1 cellular context compared by ENCODE assay signal in the genomic region with DNA sequence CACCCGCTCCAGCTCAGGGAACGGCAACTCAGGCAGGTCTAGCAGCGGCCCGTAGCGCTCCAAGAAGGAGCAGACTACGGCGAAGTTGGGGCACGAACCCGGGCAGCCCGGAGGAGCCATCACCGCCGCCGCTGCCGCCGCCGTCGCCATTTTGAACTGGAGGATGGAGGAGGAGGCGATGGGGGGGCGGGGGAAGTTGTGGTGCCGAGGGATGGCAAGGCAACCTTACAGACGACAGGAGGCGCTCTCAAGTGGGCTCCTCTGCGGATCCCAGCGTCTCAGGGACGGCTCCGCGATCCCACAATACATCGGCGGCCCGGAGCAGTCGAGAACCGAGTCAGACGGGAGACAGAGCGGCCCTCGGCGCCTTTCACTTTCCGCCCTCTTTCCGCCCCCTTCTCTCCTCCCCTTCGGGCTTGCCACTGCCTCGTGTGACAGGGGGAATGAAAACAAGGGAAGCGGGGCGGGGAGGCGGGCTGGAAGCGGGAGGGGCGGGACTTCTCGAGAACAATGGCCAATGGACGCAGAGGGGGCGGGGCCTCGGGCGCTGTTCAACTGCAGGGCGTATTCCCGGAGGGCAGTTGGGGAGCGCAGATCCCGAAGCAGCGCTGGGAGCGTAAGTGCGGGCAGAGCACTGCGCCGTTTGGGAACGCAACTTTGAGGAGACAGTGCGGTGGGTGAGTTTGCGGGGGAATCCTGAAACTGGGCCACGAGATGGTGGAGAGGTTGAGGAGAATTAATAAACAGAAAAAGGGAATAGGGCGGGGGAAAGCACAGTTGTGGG.
TF ChIP-seq lines count a peak whose summit lies in the region.

A gene (plus strand): TSS at position 580 of the 784 bp plus-strand sequence. CDS start 21,353 bp downstream, outside the sequence.
A gene with protein sequence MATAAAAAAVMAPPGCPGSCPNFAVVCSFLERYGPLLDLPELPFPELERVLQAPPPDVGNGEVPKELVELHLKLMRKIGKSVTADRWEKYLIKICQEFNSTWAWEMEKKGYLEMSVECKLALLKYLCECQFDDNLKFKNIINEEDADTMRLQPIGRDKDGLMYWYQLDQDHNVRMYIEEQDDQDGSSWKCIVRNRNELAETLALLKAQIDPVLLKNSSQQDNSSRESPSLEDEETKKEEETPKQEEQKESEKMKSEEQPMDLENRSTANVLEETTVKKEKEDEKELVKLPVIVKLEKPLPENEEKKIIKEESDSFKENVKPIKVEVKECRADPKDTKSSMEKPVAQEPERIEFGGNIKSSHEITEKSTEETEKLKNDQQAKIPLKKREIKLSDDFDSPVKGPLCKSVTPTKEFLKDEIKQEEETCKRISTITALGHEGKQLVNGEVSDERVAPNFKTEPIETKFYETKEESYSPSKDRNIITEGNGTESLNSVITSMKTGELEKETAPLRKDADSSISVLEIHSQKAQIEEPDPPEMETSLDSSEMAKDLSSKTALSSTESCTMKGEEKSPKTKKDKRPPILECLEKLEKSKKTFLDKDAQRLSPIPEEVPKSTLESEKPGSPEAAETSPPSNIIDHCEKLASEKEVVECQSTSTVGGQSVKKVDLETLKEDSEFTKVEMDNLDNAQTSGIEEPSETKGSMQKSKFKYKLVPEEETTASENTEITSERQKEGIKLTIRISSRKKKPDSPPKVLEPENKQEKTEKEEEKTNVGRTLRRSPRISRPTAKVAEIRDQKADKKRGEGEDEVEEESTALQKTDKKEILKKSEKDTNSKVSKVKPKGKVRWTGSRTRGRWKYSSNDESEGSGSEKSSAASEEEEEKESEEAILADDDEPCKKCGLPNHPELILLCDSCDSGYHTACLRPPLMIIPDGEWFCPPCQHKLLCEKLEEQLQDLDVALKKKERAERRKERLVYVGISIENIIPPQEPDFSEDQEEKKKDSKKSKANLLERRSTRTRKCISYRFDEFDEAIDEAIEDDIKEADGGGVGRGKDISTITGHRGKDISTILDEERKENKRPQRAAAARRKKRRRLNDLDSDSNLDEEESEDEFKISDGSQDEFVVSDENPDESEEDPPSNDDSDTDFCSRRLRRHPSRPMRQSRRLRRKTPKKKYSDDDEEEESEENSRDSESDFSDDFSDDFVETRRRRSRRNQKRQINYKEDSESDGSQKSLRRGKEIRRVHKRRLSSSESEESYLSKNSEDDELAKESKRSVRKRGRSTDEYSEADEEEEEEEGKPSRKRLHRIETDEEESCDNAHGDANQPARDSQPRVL (N-terminal part only) (minus strand): TSS at position 158 of the 784 bp plus-strand sequence. CDS start 8 bp downstream, at position 150.

TF ChIP-seq in WTC11, 78 proteins besides CTCF, POLR2A, EP300 and RAD21 (continued from another document):
- TF ChIP-seq, protein P1, sequence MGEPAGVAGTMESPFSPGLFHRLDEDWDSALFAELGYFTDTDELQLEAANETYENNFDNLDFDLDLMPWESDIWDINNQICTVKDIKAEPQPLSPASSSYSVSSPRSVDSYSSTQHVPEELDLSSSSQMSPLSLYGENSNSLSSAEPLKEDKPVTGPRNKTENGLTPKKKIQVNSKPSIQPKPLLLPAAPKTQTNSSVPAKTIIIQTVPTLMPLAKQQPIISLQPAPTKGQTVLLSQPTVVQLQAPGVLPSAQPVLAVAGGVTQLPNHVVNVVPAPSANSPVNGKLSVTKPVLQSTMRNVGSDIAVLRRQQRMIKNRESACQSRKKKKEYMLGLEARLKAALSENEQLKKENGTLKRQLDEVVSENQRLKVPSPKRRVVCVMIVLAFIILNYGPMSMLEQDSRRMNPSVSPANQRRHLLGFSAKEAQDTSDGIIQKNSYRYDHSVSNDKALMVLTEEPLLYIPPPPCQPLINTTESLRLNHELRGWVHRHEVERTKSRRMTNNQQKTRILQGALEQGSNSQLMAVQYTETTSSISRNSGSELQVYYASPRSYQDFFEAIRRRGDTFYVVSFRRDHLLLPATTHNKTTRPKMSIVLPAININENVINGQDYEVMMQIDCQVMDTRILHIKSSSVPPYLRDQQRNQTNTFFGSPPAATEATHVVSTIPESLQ (CRISPR knock-in tag; IDR thresholded peaks at IDR 0.05): no peak
- TF ChIP-seq FOXP1 (CRISPR knock-in tag; IDR thresholded peaks at IDR 0.05; ENCODE audit: borderline replicate concordance) (no peak), GABPB1 (CRISPR knock-in tag; IDR thresholded peaks at IDR 0.05) (peak; percentile 29; the same call in 1 of the 2 replicates), CREM (CRISPR knock-in tag; IDR thresholded peaks at IDR 0.05) (no peak), SP1 (CRISPR knock-in tag; conservative IDR thresholded peaks at IDR 0.05) (peak; percentile 83), HMGA2 (CRISPR knock-in tag; IDR thresholded peaks at IDR 0.05) (no peak), PRRX2 (CRISPR knock-in tag; IDR thresholded peaks at IDR 0.05) (no peak), ETV6 (CRISPR knock-in tag; IDR thresholded peaks at IDR 0.05) (peak; percentile 67; the same call in 1 of the 2 replicates), TP53 (CRISPR knock-in tag; IDR thresholded peaks at IDR 0.05) (no peak), ZNF396 (CRISPR knock-in tag; IDR thresholded peaks at IDR 0.05; ENCODE audit: borderline replicate concordance) (no peak), MYBL2 (CRISPR knock-in tag; IDR thresholded peaks at IDR 0.05) (no peak; the same call in 1 of the 2 replicates), ZNF219 (CRISPR knock-in tag; IDR thresholded peaks at IDR 0.05; ENCODE audit: borderline replicate concordance) (no peak), ATF1 (CRISPR knock-in tag; IDR thresholded peaks at IDR 0.05) (no peak), ZNF138 (CRISPR knock-in tag; conservative IDR thresholded peaks at IDR 0.05) (no peak), NFE2L1 (CRISPR knock-in tag; IDR thresholded peaks at IDR 0.05) (no peak), ZBTB21 (CRISPR knock-in tag; IDR thresholded peaks at IDR 0.05; ENCODE audit: borderline replicate concordance) (no peak), NR3C1 (CRISPR knock-in tag; conservative IDR thresholded peaks at IDR 0.05; ENCODE audit: low read depth) (no peak), ZNF317 (CRISPR knock-in tag; IDR thresholded peaks at IDR 0.05; ENCODE audit: borderline replicate concordance, low read depth) (0 out of 2 replicates have a peak, but pooled peaks have one; percentile 49)
- TF ChIP-seq, protein P2, sequence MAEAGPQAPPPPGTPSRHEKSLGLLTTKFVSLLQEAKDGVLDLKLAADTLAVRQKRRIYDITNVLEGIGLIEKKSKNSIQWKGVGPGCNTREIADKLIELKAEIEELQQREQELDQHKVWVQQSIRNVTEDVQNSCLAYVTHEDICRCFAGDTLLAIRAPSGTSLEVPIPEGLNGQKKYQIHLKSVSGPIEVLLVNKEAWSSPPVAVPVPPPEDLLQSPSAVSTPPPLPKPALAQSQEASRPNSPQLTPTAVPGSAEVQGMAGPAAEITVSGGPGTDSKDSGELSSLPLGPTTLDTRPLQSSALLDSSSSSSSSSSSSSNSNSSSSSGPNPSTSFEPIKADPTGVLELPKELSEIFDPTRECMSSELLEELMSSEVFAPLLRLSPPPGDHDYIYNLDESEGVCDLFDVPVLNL (CRISPR knock-in tag; IDR thresholded peaks at IDR 0.05; ENCODE audit: borderline replicate concordance, low read depth): no peak; the same call in 1 of the 2 replicates
- TF ChIP-seq, protein P3, sequence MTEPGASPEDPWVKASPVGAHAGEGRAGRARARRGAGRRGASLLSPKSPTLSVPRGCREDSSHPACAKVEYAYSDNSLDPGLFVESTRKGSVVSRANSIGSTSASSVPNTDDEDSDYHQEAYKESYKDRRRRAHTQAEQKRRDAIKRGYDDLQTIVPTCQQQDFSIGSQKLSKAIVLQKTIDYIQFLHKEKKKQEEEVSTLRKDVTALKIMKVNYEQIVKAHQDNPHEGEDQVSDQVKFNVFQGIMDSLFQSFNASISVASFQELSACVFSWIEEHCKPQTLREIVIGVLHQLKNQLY (CRISPR knock-in tag; IDR thresholded peaks at IDR 0.05): no peak
- TF ChIP-seq, protein P4, sequence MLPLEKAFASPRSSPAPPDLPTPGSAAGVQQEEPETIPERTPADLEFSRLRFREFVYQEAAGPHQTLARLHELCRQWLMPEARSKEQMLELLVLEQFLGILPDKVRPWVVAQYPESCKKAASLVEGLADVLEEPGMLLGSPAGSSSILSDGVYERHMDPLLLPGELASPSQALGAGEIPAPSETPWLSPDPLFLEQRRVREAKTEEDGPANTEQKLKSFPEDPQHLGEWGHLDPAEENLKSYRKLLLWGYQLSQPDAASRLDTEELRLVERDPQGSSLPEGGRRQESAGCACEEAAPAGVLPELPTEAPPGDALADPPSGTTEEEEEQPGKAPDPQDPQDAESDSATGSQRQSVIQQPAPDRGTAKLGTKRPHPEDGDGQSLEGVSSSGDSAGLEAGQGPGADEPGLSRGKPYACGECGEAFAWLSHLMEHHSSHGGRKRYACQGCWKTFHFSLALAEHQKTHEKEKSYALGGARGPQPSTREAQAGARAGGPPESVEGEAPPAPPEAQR (CRISPR knock-in tag; IDR thresholded peaks at IDR 0.05): no peak
- TF ChIP-seq, protein P5, sequence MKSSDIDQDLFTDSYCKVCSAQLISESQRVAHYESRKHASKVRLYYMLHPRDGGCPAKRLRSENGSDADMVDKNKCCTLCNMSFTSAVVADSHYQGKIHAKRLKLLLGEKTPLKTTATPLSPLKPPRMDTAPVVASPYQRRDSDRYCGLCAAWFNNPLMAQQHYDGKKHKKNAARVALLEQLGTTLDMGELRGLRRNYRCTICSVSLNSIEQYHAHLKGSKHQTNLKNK (CRISPR knock-in tag; IDR thresholded peaks at IDR 0.05): no peak
- TF ChIP-seq, protein P6, sequence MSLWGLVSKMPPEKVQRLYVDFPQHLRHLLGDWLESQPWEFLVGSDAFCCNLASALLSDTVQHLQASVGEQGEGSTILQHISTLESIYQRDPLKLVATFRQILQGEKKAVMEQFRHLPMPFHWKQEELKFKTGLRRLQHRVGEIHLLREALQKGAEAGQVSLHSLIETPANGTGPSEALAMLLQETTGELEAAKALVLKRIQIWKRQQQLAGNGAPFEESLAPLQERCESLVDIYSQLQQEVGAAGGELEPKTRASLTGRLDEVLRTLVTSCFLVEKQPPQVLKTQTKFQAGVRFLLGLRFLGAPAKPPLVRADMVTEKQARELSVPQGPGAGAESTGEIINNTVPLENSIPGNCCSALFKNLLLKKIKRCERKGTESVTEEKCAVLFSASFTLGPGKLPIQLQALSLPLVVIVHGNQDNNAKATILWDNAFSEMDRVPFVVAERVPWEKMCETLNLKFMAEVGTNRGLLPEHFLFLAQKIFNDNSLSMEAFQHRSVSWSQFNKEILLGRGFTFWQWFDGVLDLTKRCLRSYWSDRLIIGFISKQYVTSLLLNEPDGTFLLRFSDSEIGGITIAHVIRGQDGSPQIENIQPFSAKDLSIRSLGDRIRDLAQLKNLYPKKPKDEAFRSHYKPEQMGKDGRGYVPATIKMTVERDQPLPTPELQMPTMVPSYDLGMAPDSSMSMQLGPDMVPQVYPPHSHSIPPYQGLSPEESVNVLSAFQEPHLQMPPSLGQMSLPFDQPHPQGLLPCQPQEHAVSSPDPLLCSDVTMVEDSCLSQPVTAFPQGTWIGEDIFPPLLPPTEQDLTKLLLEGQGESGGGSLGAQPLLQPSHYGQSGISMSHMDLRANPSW (CRISPR knock-in tag; conservative IDR thresholded peaks at IDR 0.05; ENCODE audit: low read depth): no peak
- TF ChIP-seq, protein P7, sequence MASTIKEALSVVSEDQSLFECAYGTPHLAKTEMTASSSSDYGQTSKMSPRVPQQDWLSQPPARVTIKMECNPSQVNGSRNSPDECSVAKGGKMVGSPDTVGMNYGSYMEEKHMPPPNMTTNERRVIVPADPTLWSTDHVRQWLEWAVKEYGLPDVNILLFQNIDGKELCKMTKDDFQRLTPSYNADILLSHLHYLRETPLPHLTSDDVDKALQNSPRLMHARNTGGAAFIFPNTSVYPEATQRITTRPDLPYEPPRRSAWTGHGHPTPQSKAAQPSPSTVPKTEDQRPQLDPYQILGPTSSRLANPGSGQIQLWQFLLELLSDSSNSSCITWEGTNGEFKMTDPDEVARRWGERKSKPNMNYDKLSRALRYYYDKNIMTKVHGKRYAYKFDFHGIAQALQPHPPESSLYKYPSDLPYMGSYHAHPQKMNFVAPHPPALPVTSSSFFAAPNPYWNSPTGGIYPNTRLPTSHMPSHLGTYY (CRISPR knock-in tag; IDR thresholded peaks at IDR 0.05): no peak
- TF ChIP-seq, protein P8, sequence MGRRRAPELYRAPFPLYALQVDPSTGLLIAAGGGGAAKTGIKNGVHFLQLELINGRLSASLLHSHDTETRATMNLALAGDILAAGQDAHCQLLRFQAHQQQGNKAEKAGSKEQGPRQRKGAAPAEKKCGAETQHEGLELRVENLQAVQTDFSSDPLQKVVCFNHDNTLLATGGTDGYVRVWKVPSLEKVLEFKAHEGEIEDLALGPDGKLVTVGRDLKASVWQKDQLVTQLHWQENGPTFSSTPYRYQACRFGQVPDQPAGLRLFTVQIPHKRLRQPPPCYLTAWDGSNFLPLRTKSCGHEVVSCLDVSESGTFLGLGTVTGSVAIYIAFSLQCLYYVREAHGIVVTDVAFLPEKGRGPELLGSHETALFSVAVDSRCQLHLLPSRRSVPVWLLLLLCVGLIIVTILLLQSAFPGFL (CRISPR knock-in tag; IDR thresholded peaks at IDR 0.05; ENCODE audit: borderline replicate concordance): no peak
